Comparison of ENCODE assay signal across 8 cellular contexts in the genomic region with DNA sequence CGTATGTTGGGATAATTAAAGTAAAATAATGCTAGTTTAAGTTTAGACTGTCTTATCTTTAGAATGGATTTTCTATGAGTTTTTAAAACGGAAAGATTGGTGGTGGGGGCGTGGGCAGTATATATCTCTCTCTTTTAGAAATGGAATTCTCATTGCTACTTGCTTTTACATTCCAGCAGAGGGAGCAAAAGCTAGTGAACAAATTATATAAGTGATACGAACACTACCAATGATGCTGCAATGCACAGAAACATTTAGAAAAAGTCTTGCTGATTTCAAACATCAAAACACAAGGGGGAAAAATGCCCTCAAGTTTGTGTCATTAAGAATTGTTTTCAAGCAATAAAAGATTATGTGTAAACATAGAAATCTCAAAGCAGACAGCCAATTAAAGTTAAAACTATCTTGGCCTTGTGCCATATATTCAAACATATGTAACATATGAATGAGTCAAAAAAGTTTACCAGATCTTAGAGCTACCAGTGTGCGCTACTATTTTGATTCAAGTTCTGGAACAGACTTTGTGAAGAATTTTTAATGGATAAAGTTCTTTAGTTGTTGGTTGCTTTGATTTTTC.
A peak's percentile ranks its signal among the peaks of the same experiment; 100 is the strongest.
DNase-seq lines count a peak whose midpoint lies in the region; ATAC-seq, FAIRE-seq and TF ChIP-seq lines count a peak whose summit lies in the region.

No MANE protein-coding gene starts in this region.

- FAIRE-seq in H54 (lab: Jason Lieb, UNC), result peak; percentile 23

- H3K27me3 ChIP-seq in CD4-positive, alpha-beta T cell (ENCODE audit: control insufficient read depth, insufficient read depth, low read length), result no peaks in the 10 kb centered on the region

- H3K36me3 Mint-ChIP-seq in CD4-positive, alpha-beta T cell (ENCODE audit: low read depth), result no peaks in the 10 kb centered on the region

- CTCF ChIA-PET in CD4-positive, alpha-beta T cell (lab: Charles Lee), result no interaction called here

- H3K27ac ChIP-seq in CD4-positive, alpha-beta T cell (ENCODE audit: low read depth, low read length), result no peak overlapping the region

- H3K4me3 Mint-ChIP-seq in CD4-positive, alpha-beta T cell, result no peak overlapping the region

- intact Hi-C loops in CD4-positive, alpha-beta T cell (cut with DNase I, micrococcal nuclease), result no loop called here

- DNase-seq in CD4-positive, alpha-beta T cell, result no peak
- DNase-seq in H54 (ENCODE audit: insufficient read length, low spot score) (peak; percentile 4), NCI-H446 treated with DMSO at 0.1 percent for 48 hours (lab: John Stamatoyannopoulos, UW) (peak; percentile 50), dedifferentiated amniotic fluid mesenchymal stem cell (ENCODE audit: extremely low spot score) (peak; percentile 22), pons (ENCODE audit: low spot score) (peak; percentile 50), mucosa of gallbladder (ENCODE audit: low spot score) (no peak)

- TF ChIP-seq CTCF in CD4-positive, alpha-beta T cell (IDR thresholded peaks at IDR 0.05), result no peak

- POLR2A ChIA-PET in CD4-positive, alpha-beta T cell (lab: Charles Lee), result interaction anchor here (2.3 kb wide), 1 partner anchor 25 kb away, joined by 5 read pairs; no protein-coding TSS in a partner anchor

- H3K9me3 Mint-ChIP-seq in CD4-positive, alpha-beta T cell, result peaks cover 2% of the 10 kb centered on the region

- no peaks in the 10 kb centered on the region for H3K27me3 Mint-ChIP-seq in CD4-positive, alpha-beta T cell

- ATAC-seq in CD4-positive, alpha-beta T cell (ENCODE audit: poor library complexity), result peak; percentile 43
- ATAC-seq in HG02678 (IDR thresholded peaks at IDR 0.05; ENCODE audit: unreplicated experiment) (no peak), HG03175 (IDR thresholded peaks at IDR 0.05; ENCODE audit: unreplicated experiment) (no peak)

- no peak overlapping the region for H3K27ac Mint-ChIP-seq in CD4-positive, alpha-beta T cell

- no peak for TF ChIP-seq POLR2A in H54 (IDR thresholded peaks at IDR 0.05; ENCODE audit: low read depth, low read length)

- H3K4me1 Mint-ChIP-seq in CD4-positive, alpha-beta T cell (ENCODE audit: low read depth), result peaks cover 5% of the 10 kb centered on the region

- no peaks in the 10 kb centered on the region for H3K9me3 ChIP-seq in CD4-positive, alpha-beta T cell (ENCODE audit: control insufficient read depth, low read length)

Comparison
In these comparisons a context has a peak if more than half of its experiments do, and no peak if none do; other contexts are left out.
1. DNase-seq: peak in H54 (single experiment), NCI-H446 treated with DMSO at 0.1 percent for 48 hours (single experiment), dedifferentiated amniotic fluid mesenchymal stem cell (single experiment) and pons (single experiment); none in CD4-positive, alpha-beta T cell (0 of 10) and mucosa of gallbladder (single experiment).